8 cellular contexts compared by ENCODE assay signal in genomic region chr2:16508061-16508851, GRCh38.
DNase-seq lines count a peak whose midpoint lies in the region; ATAC-seq and TF ChIP-seq lines count a peak whose summit lies in the region.

No MANE protein-coding gene starts in this region.

- peak; percentile 63 for DNase-seq in AG20443 (ENCODE audit: low spot score)
- peak in 1 of 2 experiments; percentile 16 for DNase-seq in PC-9
- DNase-seq in naive thymus-derived CD4-positive, alpha-beta T cell = no peak
- no peak for DNase-seq in SKM-1 treated with dmso at 0.1 percent for 144 hours (lab: John Stamatoyannopoulos, UW; ENCODE audit: unreplicated experiment)

- H3K27ac ChIP-seq in PC-9 = no peak overlapping the region
- no peak overlapping the region for H3K27ac ChIP-seq in naive thymus-derived CD4-positive, alpha-beta T cell (ENCODE audit: low read depth, low read length)

- no peaks in the 10 kb centered on the region for H3K4me1 ChIP-seq in PC-9 (replicated peaks; ENCODE audit: insufficient read depth)
- no peaks in the 10 kb centered on the region for H3K4me1 ChIP-seq in naive thymus-derived CD4-positive, alpha-beta T cell (ENCODE audit: control insufficient read depth in 2 of 2, insufficient read depth in 2 of 2, low read length in 2 of 2)

- no peaks in the 10 kb centered on the region for H4K20me1 ChIP-seq in PC-9 (ENCODE audit: insufficient read depth)

- CTCF ChIA-PET in PC-9 (lab: Charles Lee) = no interaction called here
- CTCF ChIA-PET in naive thymus-derived CD4-positive, alpha-beta T cell (lab: Charles Lee) = interaction anchor here (0.6 to 0.7 kb wide), 2 partner anchors 73 to 216 kb away, joined by 3 read pairs; no protein-coding TSS in a partner anchor

- peak overlapping the region; percentile 30; the same call in 1 of the 2 replicates for H3K4me3 ChIP-seq in PC-9
- H3K4me3 ChIP-seq in naive thymus-derived CD4-positive, alpha-beta T cell (ENCODE audit: low read length) = no peak overlapping the region

- no peaks in the 10 kb centered on the region for H3K79me2 ChIP-seq in PC-9 (ENCODE audit: low read depth)

- BruUV-seq in PC-9 (replicated peaks; lab: Mats Ljungman, UMichigan) = no TSS peak

- intact Hi-C loops in PC-9 (cut with micrococcal nuclease; ENCODE audit: unreplicated experiment) = loop anchor here (1.0 kb wide), 1 partner anchor 871 kb away; no protein-coding TSS in a partner anchor
- intact Hi-C loops in naive thymus-derived CD4-positive, alpha-beta T cell (cut with micrococcal nuclease) = no loop called here

- peaks cover 51% of the 10 kb centered on the region for H3K27me3 ChIP-seq in PC-9 (ENCODE audit: insufficient read depth, low read depth)
- H3K27me3 ChIP-seq in naive thymus-derived CD4-positive, alpha-beta T cell (ENCODE audit: control insufficient read depth in 2 of 2, insufficient read depth in 2 of 2, low read length in 2 of 2) = peaks cover 0 to 11% of the 10 kb centered on the region in 2 donors

- H3K36me3 Mint-ChIP-seq in naive thymus-derived CD4-positive, alpha-beta T cell = no peaks in the 10 kb centered on the region

- peaks cover 32 to 58% (median 52%) of the 10 kb centered on the region in 5 donors for H3K27me3 Mint-ChIP-seq in naive thymus-derived CD4-positive, alpha-beta T cell

- H3K9me2 ChIP-seq in PC-9 (ENCODE audit: insufficient read depth) = no peaks in the 10 kb centered on the region

- H3K4me1 Mint-ChIP-seq in naive thymus-derived CD4-positive, alpha-beta T cell = no peaks in the 10 kb centered on the region

- POLR2A ChIA-PET in PC-9 (lab: Charles Lee; ENCODE audit: unreplicated experiment) = no interaction called here
- POLR2A ChIA-PET in naive thymus-derived CD4-positive, alpha-beta T cell (lab: Charles Lee) = no interaction called here

- no peak overlapping the region for H2AFZ ChIP-seq in PC-9

- H3K9me3 Mint-ChIP-seq in naive thymus-derived CD4-positive, alpha-beta T cell = no peaks in the 10 kb centered on the region

- H3K4me2 ChIP-seq in PC-9 = peak overlapping the region; percentile 58

- H3K36me3 ChIP-seq in PC-9 (ENCODE audit: low read depth) = no peaks in the 10 kb centered on the region
- H3K36me3 ChIP-seq in naive thymus-derived CD4-positive, alpha-beta T cell (ENCODE audit: control insufficient read depth in 2 of 3, insufficient read depth in 3 of 3, low read length in 3 of 3) = no peaks in the 10 kb centered on the region

- no peaks in the 10 kb centered on the region for H3K9me3 ChIP-seq in PC-9 (ENCODE audit: insufficient read depth, low read depth)
- H3K9me3 ChIP-seq in naive thymus-derived CD4-positive, alpha-beta T cell (ENCODE audit: control insufficient read depth in 2 of 3, low read length in 3 of 3) = no peaks in the 10 kb centered on the region

- H3K4me3 Mint-ChIP-seq in naive thymus-derived CD4-positive, alpha-beta T cell = no peak overlapping the region

- ATAC-seq in GM18907 (IDR thresholded peaks at IDR 0.05; ENCODE audit: unreplicated experiment) (peak; percentile 64), esophagus mucosa (peak; percentile 86), HG03196 (IDR thresholded peaks at IDR 0.05; ENCODE audit: unreplicated experiment) (no peak), HG03175 (IDR thresholded peaks at IDR 0.05; ENCODE audit: unreplicated experiment) (no peak)
- peak; percentile 50 for ATAC-seq in naive thymus-derived CD4-positive, alpha-beta T cell

- no peak overlapping the region for H3K27ac Mint-ChIP-seq in naive thymus-derived CD4-positive, alpha-beta T cell

- no peaks in the 10 kb centered on the region for H3F3A ChIP-seq in PC-9 (ENCODE audit: insufficient read depth, low read depth)

- peak; percentile 61 for TF ChIP-seq CTCF in PC-9 (conservative IDR thresholded peaks at IDR 0.05)

Comparison
In these comparisons a context has a peak if more than half of its experiments do, and no peak if none do; other contexts are left out.
1. ATAC-seq: peak in GM18907 (single experiment), esophagus mucosa (single experiment) and naive thymus-derived CD4-positive, alpha-beta T cell (single experiment); none in HG03196 (single experiment) and HG03175 (single experiment).